ENCODE assay signal across 8 cellular contexts in the genomic region with DNA sequence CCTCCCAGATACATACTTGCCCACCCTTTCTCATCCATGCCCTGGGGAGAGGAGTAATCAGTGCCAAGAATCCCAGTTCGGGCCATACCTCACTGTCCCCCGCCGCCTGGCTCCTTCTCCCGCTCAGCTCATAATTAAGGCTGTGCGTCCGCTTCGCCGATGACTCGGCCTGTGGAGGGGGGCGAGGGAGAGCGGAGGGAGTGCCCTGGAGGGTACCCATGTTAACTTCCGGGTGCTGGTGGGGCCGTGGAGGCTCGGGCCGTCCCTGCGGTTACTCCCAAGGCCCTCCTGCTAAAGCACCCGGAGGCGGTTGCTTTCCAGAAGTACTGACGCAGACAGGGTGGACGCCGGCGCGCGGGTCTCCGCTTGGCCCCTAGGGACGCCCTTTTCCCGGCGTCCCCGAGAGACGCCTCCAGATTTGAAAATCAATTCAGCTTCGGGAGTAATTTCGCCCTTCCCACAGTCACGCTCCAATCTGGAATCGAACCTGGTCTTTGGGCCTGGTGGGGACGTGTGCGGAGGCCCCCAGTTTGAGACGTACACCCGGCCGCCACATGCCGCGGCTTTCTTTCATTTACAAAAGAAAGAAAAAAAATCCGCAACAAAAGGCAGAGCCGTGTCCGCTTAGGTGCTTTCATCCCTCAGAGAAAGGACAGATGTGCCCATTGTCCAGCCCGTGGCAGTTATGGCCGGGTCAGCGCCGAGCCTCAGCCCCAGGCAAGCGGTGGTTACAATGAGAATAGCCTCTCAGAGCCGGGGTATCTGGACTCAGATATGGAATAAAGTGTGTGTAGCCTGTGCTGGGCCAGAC. TPM values are rescaled to one million over a fixed set of nuclear protein-coding genes. Genes with fewer than 3 reads are reported as not detected.
DNase-seq lines count a peak whose midpoint lies in the region; ATAC-seq and TF ChIP-seq lines count a peak whose summit lies in the region.

No MANE protein-coding gene starts in this region.

- no peaks in the 10 kb centered on the region for H3K9me3 Mint-ChIP-seq in activated CD8-positive, alpha-beta memory T cell treated with anti-CD3 and anti-CD28 coated beads, Interleukin-2, amount 10 ng/mL, durations not matched to agents 7 days and 5 days (ENCODE audit: low read depth)

- DNase-seq in Right ventricle myocardium superior = no peak
- no peak for DNase-seq in activated CD8-positive, alpha-beta memory T cell treated with anti-CD3 and anti-CD28 coated beads, Interleukin-2, amount 10 ng/mL, durations not matched to agents 7 days and 5 days
- no peak for DNase-seq in NCI-H748 (lab: John Stamatoyannopoulos, UW; ENCODE audit: unreplicated experiment)
- no peak for DNase-seq in SIG-M5 (lab: John Stamatoyannopoulos, UW)

- H3K9ac ChIP-seq in ES-I3 (ENCODE audit: low read depth, low read length) (peak overlapping the region; percentile 53), SU-DHL-6 (ENCODE audit: low read length) (peak overlapping the region; percentile 64; the same call in 1 of the 2 replicates), rectal smooth muscle tissue (ENCODE audit: low read length) (no peak overlapping the region)

- no peaks in the 10 kb centered on the region for H4K20me1 ChIP-seq in SU-DHL-6 (ENCODE audit: low read depth, low read length)

- H3K27me3 ChIP-seq in SU-DHL-6 (ENCODE audit: low read length) (no peaks in the 10 kb centered on the region), rectal smooth muscle tissue (ENCODE audit: control insufficient read depth, insufficient read depth, low read length) (peaks cover 54% of the 10 kb centered on the region)

- H3K4me3 Mint-ChIP-seq in activated CD8-positive, alpha-beta memory T cell treated with anti-CD3 and anti-CD28 coated beads, Interleukin-2, amount 10 ng/mL, durations not matched to agents 7 days and 5 days = no peak overlapping the region

- H3K79me2 ChIP-seq in SU-DHL-6 (ENCODE audit: insufficient read depth, low read length) = no peaks in the 10 kb centered on the region

- no peaks in the 10 kb centered on the region for H3K9me2 ChIP-seq in SU-DHL-6 (replicated peaks; ENCODE audit: insufficient read depth, low read length)

- peaks cover 12% of the 10 kb centered on the region for H3K4me1 ChIP-seq in ES-I3 (ENCODE audit: insufficient read depth, low read length)
- H3K4me1 ChIP-seq in rectal smooth muscle tissue (ENCODE audit: control insufficient read depth, insufficient read depth, low read length) = peaks cover 7% of the 10 kb centered on the region

- peak overlapping the region; percentile 91 for H3K4me2 ChIP-seq in SU-DHL-6 (ENCODE audit: low read depth, low read length, poor library complexity, severe bottlenecking)

- no peak overlapping the region for H3K27ac Mint-ChIP-seq in activated CD8-positive, alpha-beta memory T cell treated with anti-CD3 and anti-CD28 coated beads, Interleukin-2, amount 10 ng/mL, durations not matched to agents 7 days and 5 days

- no peak for TF ChIP-seq CTCF in SU-DHL-6 (IDR thresholded peaks at IDR 0.05; ENCODE audit: insufficient read depth, low read length, poor library complexity, severe bottlenecking)

- H3F3A ChIP-seq in SU-DHL-6 (ENCODE audit: insufficient read depth) = no peaks in the 10 kb centered on the region

- CTCF ChIA-PET in activated CD8-positive, alpha-beta memory T cell treated with anti-CD3 and anti-CD28 coated beads, Interleukin-2, amount 10 ng/mL, durations not matched to agents 7 days and 5 days (lab: Charles Lee) = no interaction called here

- peaks cover 92% of the 10 kb centered on the region for H3K27me3 Mint-ChIP-seq in activated CD8-positive, alpha-beta memory T cell treated with anti-CD3 and anti-CD28 coated beads, Interleukin-2, amount 10 ng/mL, durations not matched to agents 7 days and 5 days

- ATAC-seq in Right ventricle myocardium superior (ENCODE audit: poor library complexity) (peak; percentile 51), GM21576 (IDR thresholded peaks at IDR 0.05; ENCODE audit: unreplicated experiment) (no peak)
- no peak for ATAC-seq in activated CD8-positive, alpha-beta memory T cell treated with anti-CD3 and anti-CD28 coated beads, Interleukin-2, amount 10 ng/mL, durations not matched to agents 7 days and 5 days

- no peaks in the 10 kb centered on the region for H3K36me3 ChIP-seq in ES-I3 (ENCODE audit: insufficient read depth, low read length)
- H3K36me3 ChIP-seq in SU-DHL-6 (ENCODE audit: low read length) = no peaks in the 10 kb centered on the region
- no peaks in the 10 kb centered on the region for H3K36me3 ChIP-seq in rectal smooth muscle tissue (ENCODE audit: control insufficient read depth, insufficient read depth, low read length)

- no peak overlapping the region for H3K4me3 ChIP-seq in SU-DHL-6 (ENCODE audit: insufficient read depth, low read length, poor library complexity, severe bottlenecking)
- H3K4me3 ChIP-seq in rectal smooth muscle tissue (ENCODE audit: low read length) = peak overlapping the region; percentile 56

- H3K4me1 Mint-ChIP-seq in activated CD8-positive, alpha-beta memory T cell treated with anti-CD3 and anti-CD28 coated beads, Interleukin-2, amount 10 ng/mL, durations not matched to agents 7 days and 5 days = peaks cover 7% of the 10 kb centered on the region

- no peaks in the 10 kb centered on the region for H3K36me3 Mint-ChIP-seq in activated CD8-positive, alpha-beta memory T cell treated with anti-CD3 and anti-CD28 coated beads, Interleukin-2, amount 10 ng/mL, durations not matched to agents 7 days and 5 days

- intact Hi-C loops in Right ventricle myocardium superior (cut with DNase I) = no loop called here

- no peak overlapping the region for H3K27ac ChIP-seq in SU-DHL-6 (ENCODE audit: low read depth, low read length)
- no peak overlapping the region for H3K27ac ChIP-seq in rectal smooth muscle tissue (ENCODE audit: low read depth, low read length)

- peak overlapping the region; percentile 100 for H2AFZ ChIP-seq in SU-DHL-6 (ENCODE audit: low read depth, low read length, severe bottlenecking)

- H3K9me3 ChIP-seq in ES-I3 (ENCODE audit: control insufficient read depth, insufficient read depth, low read length) = no peaks in the 10 kb centered on the region
- H3K9me3 ChIP-seq in SU-DHL-6 (ENCODE audit: insufficient read depth, low read length) = no peaks in the 10 kb centered on the region

RNA-seq across cellular contexts. Expression of a gene that starts 1.0 kb away (rescaled TPM):
- total RNA-seq in Right ventricle myocardium superior = not detected
- total RNA-seq in activated CD8-positive, alpha-beta memory T cell treated with anti-CD3 and anti-CD28 coated beads, Interleukin-2, amount 10 ng/mL, durations not matched to agents 7 days and 5 days = not detected
